In genomic region chr1:16156848-16157495, GRCh38 we compare ENCODE assay signal across 11 cellular contexts. TPM values are rescaled to one million over a fixed set of nuclear protein-coding genes. Genes with fewer than 3 reads are reported as not detected.
DNase-seq lines count a peak whose midpoint lies in the region; ATAC-seq and TF ChIP-seq lines count a peak whose summit lies in the region.
"Had no signal": no experiment of that assay in that cellular context is flagged by ENCODE, and none has a peak within 500 bp of the region (broad histone marks: within the 10 kb centered on the region; RNA-seq: fewer than 3 reads in every experiment).

No MANE protein-coding gene starts in this region.

- peak overlapping the region; percentile 13 for H2AK5ac ChIP-seq in mesenchymal stem cell (ENCODE audit: low read length, severe bottlenecking)

- H3K4me1 ChIP-seq in mesenchymal stem cell (ENCODE audit: control insufficient read depth, insufficient read depth, low read depth, low read length) = peaks cover 22% of the 10 kb centered on the region
- peaks cover 32% of the 10 kb centered on the region for H3K4me1 ChIP-seq in upper lobe of right lung

- peak overlapping the region; percentile 55 for H2BK15ac ChIP-seq in mesenchymal stem cell (ENCODE audit: low read depth, poor library complexity, severe bottlenecking)

- H3K4ac ChIP-seq in mesenchymal stem cell (ENCODE audit: low read depth in 1 of 2, low read length in 2 of 2) = peak overlapping the region in 1 of 2 experiments; percentile 77

- TF ChIP-seq CTCF in upper lobe of right lung (IDR thresholded peaks at IDR 0.05) = no peak

- H2BK5ac ChIP-seq in mesenchymal stem cell (ENCODE audit: low read depth, low read length, poor library complexity, severe bottlenecking) = no peak overlapping the region

- peak overlapping the region; percentile 51 for H2BK120ac ChIP-seq in mesenchymal stem cell (ENCODE audit: low read depth, low read length)

- peak overlapping the region; percentile 70 for H4K8ac ChIP-seq in mesenchymal stem cell (ENCODE audit: low read length)

- no peak for TF ChIP-seq EP300 in Ishikawa (IDR thresholded peaks at IDR 0.05; ENCODE audit: borderline replicate concordance)

- H3K9me3 ChIP-seq in mesenchymal stem cell (ENCODE audit: control insufficient read depth, low read length) (no peaks in the 10 kb centered on the region), upper lobe of right lung (no peaks in the 10 kb centered on the region)
- H3K9me3 ChIP-seq: ovary had no signal

- peaks cover 2% of the 10 kb centered on the region for H3K79me1 ChIP-seq in mesenchymal stem cell (replicated peaks; ENCODE audit: low read length, poor library complexity, severe bottlenecking)

- 61% methylated on average over 13 of the region's 13 CpGs for WGBS in mesenchymal stem cell

- H3K4me3 Mint-ChIP-seq in central memory CD8-positive, alpha-beta T cell = peak overlapping the region; percentile 42

- no peak overlapping the region for H3K27ac Mint-ChIP-seq in central memory CD8-positive, alpha-beta T cell (ENCODE audit: low read depth)

- H2AFZ ChIP-seq in mesenchymal stem cell (ENCODE audit: low read depth, low read length) = no peak overlapping the region

- peak overlapping the region in 1 of 2 experiments; percentile 52 for H3K4me3 ChIP-seq in mesenchymal stem cell (ENCODE audit: insufficient read depth in 1 of 2, low read depth in 1 of 2, low read length in 2 of 2)
- H3K4me3 ChIP-seq in upper lobe of right lung = no peak overlapping the region

- ATAC-seq in central memory CD8-positive, alpha-beta T cell (replicated peaks; ENCODE audit: extremely low read depth, poor library complexity, severe bottlenecking) = no peak
- ATAC-seq in upper lobe of right lung (peak; percentile 27), HG02885 (IDR thresholded peaks at IDR 0.05; ENCODE audit: poor library complexity, unreplicated experiment) (no peak)

- DNase-seq in central memory CD8-positive, alpha-beta T cell (ENCODE audit: low spot score in 2 of 2) = no peak
- DNase-seq in mesenchymal stem cell (peak; percentile 80), upper lobe of right lung (peak; percentile 79), SW 1271 (lab: John Stamatoyannopoulos, UW) (no peak), NOMO-1 treated with dmso at 0.1 percent for 144 hours (lab: John Stamatoyannopoulos, UW; ENCODE audit: unreplicated experiment) (no peak)
- DNase-seq: activated naive CD4-positive, alpha-beta T cell treated with Interleukin-2 at 50 U/mL for 16 hours; NCI-H446; ovary had no signal

- intact Hi-C loops in upper lobe of right lung (cut with DNase I) = no loop called here

- no peak overlapping the region for H3K23ac ChIP-seq in mesenchymal stem cell (ENCODE audit: low read length in 2 of 2)

- H3K14ac ChIP-seq in mesenchymal stem cell (ENCODE audit: low read length in 2 of 2) = no peak overlapping the region

- no peak overlapping the region for H3K9ac ChIP-seq in mesenchymal stem cell (ENCODE audit: low read length)

- no peaks in the 10 kb centered on the region for H3K9me3 Mint-ChIP-seq in central memory CD8-positive, alpha-beta T cell

- peaks cover 5% of the 10 kb centered on the region for H3K36me3 Mint-ChIP-seq in central memory CD8-positive, alpha-beta T cell (ENCODE audit: insufficient read depth)

- peak overlapping the region; percentile 8 for H4K91ac ChIP-seq in mesenchymal stem cell (ENCODE audit: low read length)

- H3K4me1 Mint-ChIP-seq in central memory CD8-positive, alpha-beta T cell = peaks cover 37% of the 10 kb centered on the region

- peak overlapping the region; percentile 57 for H3K4me2 ChIP-seq in mesenchymal stem cell (ENCODE audit: low read length, poor library complexity, severe bottlenecking)

- H3K36me3 ChIP-seq in mesenchymal stem cell (ENCODE audit: control insufficient read depth in 1 of 2, insufficient read depth in 2 of 2, low read depth in 1 of 2, low read length in 2 of 2) (peaks cover 0 to 13% of the 10 kb centered on the region in 2 experiments), upper lobe of right lung (no peaks in the 10 kb centered on the region)
- H3K36me3 ChIP-seq: ovary had no signal

- peak overlapping the region; percentile 55 to 85 for H2BK12ac ChIP-seq in mesenchymal stem cell (ENCODE audit: low read length in 2 of 2)

- peak overlapping the region; percentile 91 for H3K27ac ChIP-seq in mesenchymal stem cell (ENCODE audit: low read length, poor library complexity, severe bottlenecking)
- no peak overlapping the region for H3K27ac ChIP-seq in upper lobe of right lung
- H3K27ac ChIP-seq: HL-60 had no signal

- no peak for TF ChIP-seq RAD21 in Ishikawa (IDR thresholded peaks at IDR 0.05; ENCODE audit: low read depth)

- H3K27me3 Mint-ChIP-seq in central memory CD8-positive, alpha-beta T cell = peaks cover 16% of the 10 kb centered on the region

- no peaks in the 10 kb centered on the region for H3K27me3 ChIP-seq in mesenchymal stem cell (ENCODE audit: control insufficient read depth in 1 of 2, insufficient read depth in 1 of 2, low read length in 2 of 2)
- no peaks in the 10 kb centered on the region for H3K27me3 ChIP-seq in upper lobe of right lung
- H3K27me3 ChIP-seq: ovary had no signal

- peak overlapping the region; percentile 23 to 89 for H3K18ac ChIP-seq in mesenchymal stem cell (ENCODE audit: low read depth in 1 of 2, low read length in 2 of 2)

TF ChIP-seq in Ishikawa, 13 proteins besides CTCF, POLR2A, EP300 and RAD21:
- TF ChIP-seq EGR1 (IDR thresholded peaks at IDR 0.05) = peak; percentile 59
- no peak for TF ChIP-seq FOXM1 (IDR thresholded peaks at IDR 0.05; ENCODE audit: borderline replicate concordance, low read depth)

RNA-seq across cellular contexts. Expression of gene EPHA2, which starts 1.1 kb away (rescaled TPM):
- polyA plus RNA-seq in mesenchymal stem cell (2013, experiment 1 of 2) = 31.9 TPM
- 31.0 TPM for polyA plus RNA-seq in mesenchymal stem cell (2013, experiment 2 of 2)
- 44.8 TPM for total RNA-seq in upper lobe of right lung

RNA-seq across cellular contexts. Expression of gene ARHGEF19, which starts 55.5 kb away (rescaled TPM):
- polyA plus RNA-seq in mesenchymal stem cell (2013, experiment 1 of 2) = 4.5 TPM
- polyA plus RNA-seq in mesenchymal stem cell (2013, experiment 2 of 2) = 4.5 TPM
- total RNA-seq in upper lobe of right lung = 11.9 TPM

Comparison
In these comparisons a context has a peak if more than half of its experiments do, and no peak if none do; other contexts are left out.
1. DNase-seq: peak in mesenchymal stem cell (single experiment) and upper lobe of right lung (single experiment); none in central memory CD8-positive, alpha-beta T cell (0 of 2), SW 1271 (0 of 2) and NOMO-1 treated with dmso at 0.1 percent for 144 hours (single experiment).